Comparison of ENCODE assay signal across 17 cellular contexts in genomic region chr3:107325446-107325845, GRCh38. TPM values are rescaled to one million over a fixed set of nuclear protein-coding genes. Genes with fewer than 3 reads are reported as not detected.
A peak's percentile ranks its signal among the peaks of the same experiment; 100 is the strongest.
DNase-seq lines count a peak whose midpoint lies in the region; ATAC-seq, FAIRE-seq and TF ChIP-seq lines count a peak whose summit lies in the region.
"Had no signal": no experiment of that assay in that cellular context is flagged by ENCODE, and none has a peak within 500 bp of the region (broad histone marks: within the 10 kb centered on the region; RNA-seq: fewer than 3 reads in every experiment).

No MANE protein-coding gene starts in this region.

- no peaks in the 10 kb centered on the region for H3K27me3 ChIP-seq in OCI-LY3 (ENCODE audit: low read depth, low read length)
- H3K27me3 ChIP-seq in esophagus squamous epithelium: no peaks in the 10 kb centered on the region
- H3K27me3 ChIP-seq: BLaER1 treated with 17β-estradiol and CSF1 and Interleukin-3, amounts not matched to agents 10 nM and 100 nM had no signal

- DNase-seq in GM12891 (ENCODE audit: insufficient read length, low spot score) (no peak), nephron progenitor cell (no peak), SHP77 treated with DMSO at 0.1 percent for 48 hours (lab: John Stamatoyannopoulos, UW) (no peak), esophagus squamous epithelium (lab: John Stamatoyannopoulos, UW) (no peak)
- DNase-seq: ACHN; CD4-positive, alpha-beta T cell; DMS79 treated with DMSO at 0.1 percent for 48 hours; EL; GOT3; H9 had no signal

- ATAC-seq in HG02852 (IDR thresholded peaks at IDR 0.05; ENCODE audit: unreplicated experiment): peak; percentile 47
- no peak for ATAC-seq in GM18519 (IDR thresholded peaks at IDR 0.05; ENCODE audit: low FRiP score, unreplicated experiment)

- H3K27ac ChIP-seq in OCI-LY3 (ENCODE audit: low read length): no peak overlapping the region
- H3K27ac ChIP-seq in esophagus squamous epithelium: no peak overlapping the region
- H3K27ac ChIP-seq: BLaER1 treated with 17β-estradiol and CSF1 and Interleukin-3, amounts not matched to agents 10 nM and 100 nM; HL-60 had no signal

- H2AFZ ChIP-seq in OCI-LY3 (ENCODE audit: low read depth, low read length): no peak overlapping the region

- H3K27ac Mint-ChIP-seq in nephron progenitor cell: peak overlapping the region; percentile 41
- H3K27ac Mint-ChIP-seq: CD4-positive, alpha-beta T cell had no signal

- H3K4me1 ChIP-seq in OCI-LY3 (ENCODE audit: low read length) (peaks cover 12% of the 10 kb centered on the region), esophagus squamous epithelium (no peaks in the 10 kb centered on the region)
- H3K4me1 ChIP-seq: BLaER1 treated with 17β-estradiol and CSF1 and Interleukin-3, amounts not matched to agents 10 nM and 100 nM had no signal

- no peaks in the 10 kb centered on the region for H3K9me3 Mint-ChIP-seq in nephron progenitor cell
- H3K9me3 Mint-ChIP-seq: CD4-positive, alpha-beta T cell; H9 had no signal

- H3K4me3 ChIP-seq in OCI-LY3 (ENCODE audit: low read length) (peak overlapping the region; percentile 22; the same call in 1 of the 2 replicates), esophagus squamous epithelium (no peak overlapping the region)
- H3K4me3 ChIP-seq: BLaER1 treated with 17β-estradiol and CSF1 and Interleukin-3, amounts not matched to agents 10 nM and 100 nM had no signal

- peak overlapping the region; percentile 29 for H3K4me2 ChIP-seq in OCI-LY3 (ENCODE audit: low read length)
- H3K4me2 ChIP-seq: BLaER1 treated with 17β-estradiol and CSF1 and Interleukin-3, amounts not matched to agents 10 nM and 100 nM had no signal

- intact Hi-C loops in esophagus squamous epithelium (cut with DNase I): no loop called here

- H3K9ac ChIP-seq in OCI-LY3 (ENCODE audit: low read length): no peak overlapping the region
- H3K9ac ChIP-seq: BLaER1 treated with 17β-estradiol and CSF1 and Interleukin-3, amounts not matched to agents 10 nM and 100 nM had no signal

- H3K27me3 Mint-ChIP-seq in nephron progenitor cell (ENCODE audit: low read depth, poor library complexity): no peaks in the 10 kb centered on the region
- H3K27me3 Mint-ChIP-seq: CD4-positive, alpha-beta T cell had no signal

- H3K36me3 ChIP-seq in OCI-LY3 (replicated peaks; ENCODE audit: low read depth, low read length) (no peaks in the 10 kb centered on the region), esophagus squamous epithelium (no peaks in the 10 kb centered on the region)
- H3K36me3 ChIP-seq: BLaER1 treated with 17β-estradiol and CSF1 and Interleukin-3, amounts not matched to agents 10 nM and 100 nM had no signal

- no peak for FAIRE-seq in GM12891 (lab: Jason Lieb, UNC)
- FAIRE-seq: G401.6 had no signal

- H3K9me3 ChIP-seq in OCI-LY3 (ENCODE audit: insufficient read depth, low read length) (no peaks in the 10 kb centered on the region), esophagus squamous epithelium (no peaks in the 10 kb centered on the region)
- H3K9me3 ChIP-seq: BLaER1 treated with 17β-estradiol and CSF1 and Interleukin-3, amounts not matched to agents 10 nM and 100 nM had no signal

- H3K4me3 Mint-ChIP-seq in nephron progenitor cell: no peak overlapping the region
- H3K4me3 Mint-ChIP-seq: CD4-positive, alpha-beta T cell; H9 had no signal

- 59 to 84% methylated on average over 5 to 7 of the region's 7 CpGs for WGBS in esophagus squamous epithelium, 2 donors

- no peaks in the 10 kb centered on the region for H4K20me1 ChIP-seq in OCI-LY3 (ENCODE audit: insufficient read depth, low read length)
- H4K20me1 ChIP-seq: BLaER1 treated with 17β-estradiol and CSF1 and Interleukin-3, amounts not matched to agents 10 nM and 100 nM had no signal

- TF ChIP-seq POLR2A in GM12891 (IDR thresholded peaks at IDR 0.05; ENCODE audit: low read depth, low read length): no peak
- no peak for TF ChIP-seq POLR2A in esophagus squamous epithelium (IDR thresholded peaks at IDR 0.05)

- no peaks in the 10 kb centered on the region for H3K36me3 Mint-ChIP-seq in nephron progenitor cell (ENCODE audit: low read depth)

- no peaks in the 10 kb centered on the region for H3K79me2 ChIP-seq in OCI-LY3 (ENCODE audit: low read length)

- TF ChIP-seq CTCF in OCI-LY3 (IDR thresholded peaks at IDR 0.05; ENCODE audit: low read depth, low read length): no peak
- no peak for TF ChIP-seq CTCF in nephron progenitor cell (IDR thresholded peaks at IDR 0.05)
- no peak for TF ChIP-seq CTCF in esophagus squamous epithelium (IDR thresholded peaks at IDR 0.05)

- peaks cover 5% of the 10 kb centered on the region for H3K4me1 Mint-ChIP-seq in nephron progenitor cell
- H3K4me1 Mint-ChIP-seq: H9 had no signal

TF ChIP-seq in GM12891, 5 proteins besides CTCF, POLR2A, EP300 and RAD21:
- no peak for TF ChIP-seq TAF1 (IDR thresholded peaks at IDR 0.05; ENCODE audit: low read depth, low read length)
- TF ChIP-seq SPI1 (IDR thresholded peaks at IDR 0.05; ENCODE audit: low read depth, low read length): peak; percentile 61

RNA-seq across cellular contexts. Expression of gene CCDC54, which starts 51.8 kb away (rescaled TPM):
- polyA plus RNA-seq in GM12891 (2012; ENCODE audit: low read depth, missing spikeins): not detected
- not detected for total RNA-seq in esophagus squamous epithelium
- total RNA-seq: A172; CD4-positive, alpha-beta T cell; H9 had no signal
